In the genomic region with DNA sequence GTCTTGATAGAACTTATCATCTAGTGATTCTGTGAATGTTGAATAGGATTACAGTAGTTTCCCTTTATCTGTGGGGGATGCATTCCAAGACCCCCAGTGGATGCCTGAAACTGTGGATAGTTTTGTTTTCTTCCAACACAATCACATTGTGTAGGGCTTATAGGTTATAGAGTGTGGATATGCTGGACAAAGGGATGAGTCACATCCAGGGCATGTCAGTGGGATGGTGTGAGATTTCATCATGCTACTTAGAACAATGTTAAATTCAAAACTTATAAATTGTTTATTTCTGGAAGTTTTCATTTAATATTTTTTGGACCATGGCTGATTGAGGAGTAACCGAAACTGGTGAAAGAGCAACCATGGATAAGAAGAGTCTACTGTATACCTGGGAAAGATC, we compare ENCODE assay signal across 14 cellular contexts.
DNase-seq lines count a peak whose midpoint lies in the region; TF ChIP-seq lines count a peak whose summit lies in the region.
"Had no signal": no experiment of that assay in that cellular context is flagged by ENCODE, and none has a peak within 500 bp of the region (broad histone marks: within the 10 kb centered on the region; RNA-seq: fewer than 3 reads in every experiment).

No MANE protein-coding gene starts in this region.

- peak; percentile 9 for DNase-seq in H4 (ENCODE audit: low spot score)
- DNase-seq in SW480 (ENCODE audit: low spot score), result peak; percentile 39
- peak; percentile 74 to 84 for DNase-seq in fibroblast of lung (ENCODE audit: low read depth in 2 of 2)
- peak; percentile 76 for DNase-seq in renal cortical epithelial cell (ENCODE audit: low read depth)
- DNase-seq in H7, result no peak
- DNase-seq in NCI-H524 (lab: John Stamatoyannopoulos, UW), result no peak
- no peak for DNase-seq in GM10266 (ENCODE audit: extremely low spot score)
- DNase-seq in activated naive CD4-positive, alpha-beta T cell treated with anti-CD3 and anti-CD28 coated beads, Interleukin-2, amount 50 U/mL, for 16 hours, result no peak
- DNase-seq: activated CD8-positive, alpha-beta T cell treated with anti-CD3 and anti-CD28 coated beads for 36 hours; activated gamma-delta T cell treated with Interleukin-2 at 50 U/mL for 16 hours; CD4-positive, alpha-beta T cell; GDM1; tibial artery had no signal

- no peaks in the 10 kb centered on the region for H3K9me3 ChIP-seq in fibroblast of lung (ENCODE audit: control insufficient read depth, insufficient read depth, low read depth, low read length)
- H3K9me3 ChIP-seq: tibial artery had no signal

- no peak overlapping the region for H3K4me2 ChIP-seq in fibroblast of lung (ENCODE audit: extremely low read depth, insufficient read depth, low read length)

- H3K9ac ChIP-seq in fibroblast of lung (ENCODE audit: insufficient read depth, low read length), result no peak overlapping the region

- no peaks in the 10 kb centered on the region for H4K20me1 ChIP-seq in fibroblast of lung (ENCODE audit: control insufficient read depth, extremely low read depth, insufficient read depth, low read length)

- H3K79me2 ChIP-seq in fibroblast of lung (ENCODE audit: control insufficient read depth, insufficient read depth, low read length), result no peaks in the 10 kb centered on the region

- TF ChIP-seq CTCF in fibroblast of lung (conservative IDR thresholded peaks at IDR 0.05 in 1 of 2, IDR thresholded peaks at IDR 0.05 in 1 of 2; ENCODE audit: low read depth in 1 of 2, low read length in 2 of 2) (no peak), GM10266 (IDR thresholded peaks at IDR 0.05; ENCODE audit: control insufficient read depth, insufficient read depth, low read depth, missing control alignments) (no peak)

- no peaks in the 10 kb centered on the region for H3K27me3 ChIP-seq in fibroblast of lung (ENCODE audit: control insufficient read depth, insufficient read depth, low read length)
- no peaks in the 10 kb centered on the region for H3K27me3 ChIP-seq in H7 (ENCODE audit: control insufficient read depth, insufficient read depth, low read length)
- H3K27me3 ChIP-seq: tibial artery had no signal

- H3K4me1 ChIP-seq in fibroblast of lung (ENCODE audit: control insufficient read depth, extremely low read depth, insufficient read depth, low read length), result peaks cover 3% of the 10 kb centered on the region
- H3K4me1 ChIP-seq: tibial artery had no signal

- no peak overlapping the region for H3K27ac ChIP-seq in fibroblast of lung (ENCODE audit: insufficient read depth, low read length)
- H3K27ac ChIP-seq: tibial artery had no signal

- H3K36me3 ChIP-seq in fibroblast of lung (ENCODE audit: control insufficient read depth, insufficient read depth, low read length) (no peaks in the 10 kb centered on the region), H7 (replicated peaks; ENCODE audit: control insufficient read depth, insufficient read depth, low read length) (no peaks in the 10 kb centered on the region)
- H3K36me3 ChIP-seq: tibial artery had no signal

- H3K4me3 ChIP-seq in fibroblast of lung (replicated peaks in 1 of 4; ENCODE audit: control extremely low read depth in 1 of 4, insufficient read depth in 1 of 4, low read depth in 3 of 4, low read length in 4 of 4) (no peak overlapping the region), H7 (ENCODE audit: insufficient read depth, low read depth, low read length) (no peak overlapping the region)
- H3K4me3 ChIP-seq: lung, tibial artery had no signal

- H2AFZ ChIP-seq in fibroblast of lung (ENCODE audit: low read length), result no peak overlapping the region

Comparison
In these comparisons a context has a peak if more than half of its experiments do, and no peak if none do; other contexts are left out.
1. DNase-seq: peak in H4 (single experiment), SW480 (single experiment), fibroblast of lung (2 of 2) and renal cortical epithelial cell (single experiment); none in H7 (single experiment), NCI-H524 (0 of 2), GM10266 (single experiment) and activated naive CD4-positive, alpha-beta T cell treated with anti-CD3 and anti-CD28 coated beads, Interleukin-2, amount 50 U/mL, for 16 hours (single experiment).